40 cellular contexts compared by ENCODE assay signal in genomic region chr6:163048345-163048744, GRCh38.
"Had no signal": no experiment of that assay in that cellular context is flagged by ENCODE, and none has a peak within 500 bp of the region (broad histone marks: within the 10 kb centered on the region; RNA-seq: fewer than 3 reads in every experiment).

No MANE protein-coding gene starts in this region.

- H3K4me3 ChIP-seq: adrenal gland, ascending aorta, body of pancreas, breast epithelium, cardiac muscle cell had no signal

- ATAC-seq: activated naive CD4-positive, alpha-beta T cell treated with anti-CD3 and anti-CD28 coated beads, Interleukin-2, amount 50 U/mL, for 72 hours; activated naive CD8-positive, alpha-beta T cell treated with anti-CD3 and anti-CD28 coated beads, Interleukin-2, amount 50 U/mL, for 24 hours; activated T-cell treated with anti-CD3 and anti-CD28 coated beads, Interleukin-2, amount 50 U/mL, for 4 hours; activated T-cell treated with anti-CD3 and anti-CD28 coated beads, Interleukin-2, amount 50 U/mL, for 72 hours; activated T-helper 17 cell treated with anti-CD3 and anti-CD28 coated beads, Interleukin-2, amount 50 U/mL, for 72 hours; body of pancreas had no signal

- H3K9me3 ChIP-seq: adrenal gland, ascending aorta, body of pancreas, breast epithelium had no signal

- FAIRE-seq: astrocyte, bronchial epithelial cell had no signal

- H3K27ac ChIP-seq: adrenal gland, ascending aorta, body of pancreas, brain microvascular endothelial cell, breast epithelium, cardiac muscle cell had no signal

- H3K4me1 ChIP-seq: adrenal gland, ascending aorta, body of pancreas, breast epithelium had no signal

- H3K4me3 Mint-ChIP-seq: activated naive CD4-positive, alpha-beta T cell treated with anti-CD3 and anti-CD28 coated beads for 36 hours; activated naive CD4-positive, alpha-beta T cell treated with anti-CD3 and anti-CD28 coated beads, Interleukin-2, amount 10 ng/mL, durations not matched to agents 7 days and 5 days; activated naive CD4-positive, alpha-beta T cell treated with anti-CD3 and anti-CD28 coated beads, Interleukin-2, amount 50 U/mL, for 24 hours; activated naive CD8-positive, alpha-beta T cell; activated naive CD8-positive, alpha-beta T cell treated with anti-CD3 and anti-CD28 coated beads for 36 hours; activated naive CD8-positive, alpha-beta T cell treated with anti-CD3 and anti-CD28 coated beads, Interleukin-2, amount 10 ng/mL, durations not matched to agents 7 days and 5 days; activated naive CD8-positive, alpha-beta T cell treated with anti-CD3 and anti-CD28 coated beads, Interleukin-2, amount 50 U/mL, for 24 hours; activated T-cell treated with anti-CD3 and anti-CD28 coated beads, Interleukin-2, amount 50 U/mL, for 24 hours; activated T-cell treated with anti-CD3 and anti-CD28 coated beads, Interleukin-2, amount 50 U/mL, for 4 hours; activated T-cell treated with anti-CD3 and anti-CD28 coated beads, Interleukin-2, amount 50 U/mL, for 72 hours; activated T-helper 1 cell treated with anti-CD3 and anti-CD28 coated beads, Interleukin-12 subunit alpha, Interleukin-12 subunit beta, Interleukin-2, Interleukin-4 antibody, amounts not matched to agents 30 ng/mL and 10 ng/mL and 1 ng/mL, durations not matched to agents 14 hours and 24 hours and 36 hours; activated T-helper 17 cell treated with anti-CD3 and anti-CD28 coated beads, Interleukin-2, amount 50 U/mL, for 72 hours; brain; central memory CD8-positive, alpha-beta T cell had no signal

- H3K27me3 ChIP-seq: adrenal gland, ascending aorta, body of pancreas, brain microvascular endothelial cell, breast epithelium, cardiac muscle cell had no signal

- H3K27ac Mint-ChIP-seq: activated naive CD4-positive, alpha-beta T cell treated with anti-CD3 and anti-CD28 coated beads for 36 hours; activated naive CD4-positive, alpha-beta T cell treated with anti-CD3 and anti-CD28 coated beads, Interleukin-2, amount 10 ng/mL, durations not matched to agents 7 days and 5 days; activated naive CD4-positive, alpha-beta T cell treated with anti-CD3 and anti-CD28 coated beads, Interleukin-2, amount 50 U/mL, for 24 hours; activated naive CD4-positive, alpha-beta T cell treated with anti-CD3 and anti-CD28 coated beads, Interleukin-2, amount 50 U/mL, for 72 hours; activated naive CD8-positive, alpha-beta T cell; activated naive CD8-positive, alpha-beta T cell treated with anti-CD3 and anti-CD28 coated beads for 36 hours; activated naive CD8-positive, alpha-beta T cell treated with anti-CD3 and anti-CD28 coated beads, Interleukin-2, amount 10 ng/mL, durations not matched to agents 7 days and 5 days; activated naive CD8-positive, alpha-beta T cell treated with anti-CD3 and anti-CD28 coated beads, Interleukin-2, amount 50 U/mL, for 24 hours; activated T-cell treated with anti-CD3 and anti-CD28 coated beads, Interleukin-2, amount 50 U/mL, for 24 hours; activated T-cell treated with anti-CD3 and anti-CD28 coated beads, Interleukin-2, amount 50 U/mL, for 72 hours; activated T-helper 1 cell treated with anti-CD3 and anti-CD28 coated beads, Interleukin-12 subunit alpha, Interleukin-12 subunit beta, Interleukin-2, Interleukin-4 antibody, amounts not matched to agents 30 ng/mL and 10 ng/mL and 1 ng/mL, durations not matched to agents 14 hours and 24 hours and 36 hours; activated T-helper 17 cell treated with anti-CD3 and anti-CD28 coated beads, Interleukin-2, amount 50 U/mL, for 72 hours; activated T-helper 2 cell treated with anti-CD3 and anti-CD28 coated beads, Interferon-gamma antibody, Interleukin-2, Interleukin-4, amounts not matched to agents 10 μg/mL and 5 μg/mL and 100 μg/mL, durations not matched to agents 14 hours and 24 hours and 36 hours; brain had no signal

- DNase-seq: activated effector memory CD4-positive, alpha-beta T cell treated with anti-CD3 and anti-CD28 coated beads, Interleukin-2, amount 50 U/mL, for 16 hours; activated effector memory CD4-positive, alpha-beta T cell treated with Interleukin-2 at 50 U/mL for 16 hours; activated gamma-delta T cell; activated gamma-delta T cell treated with Interleukin-2 at 50 U/mL for 16 hours; activated naive CD4-positive, alpha-beta T cell; activated naive CD4-positive, alpha-beta T cell treated with anti-CD3 and anti-CD28 coated beads for 36 hours; activated naive CD4-positive, alpha-beta T cell treated with anti-CD3 and anti-CD28 coated beads, Interleukin-2, amount 10 ng/mL, durations not matched to agents 7 days and 5 days; activated naive CD4-positive, alpha-beta T cell treated with anti-CD3 and anti-CD28 coated beads, Interleukin-2, amount 50 U/mL, for 16 hours; activated naive CD4-positive, alpha-beta T cell treated with Interleukin-2 at 50 U/mL for 16 hours; activated naive CD8-positive, alpha-beta T cell treated with anti-CD3 and anti-CD28 coated beads for 36 hours; activated naive CD8-positive, alpha-beta T cell treated with anti-CD3 and anti-CD28 coated beads, Interleukin-2, amount 10 ng/mL, durations not matched to agents 7 days and 5 days; activated naive CD8-positive, alpha-beta T cell treated with anti-CD3 and anti-CD28 coated beads, Interleukin-2, amount 50 U/mL, for 24 hours; activated T-cell treated with anti-CD3 and anti-CD28 coated beads, Interleukin-2, amount 50 U/mL, for 1 hour; activated T-cell treated with anti-CD3 and anti-CD28 coated beads, Interleukin-2, amount 50 U/mL, for 24 hours; activated T-cell treated with anti-CD3 and anti-CD28 coated beads, Interleukin-2, amount 50 U/mL, for 4 hours; activated T-cell treated with anti-CD3 and anti-CD28 coated beads, Interleukin-2, amount 50 U/mL, for 48 hours; activated T-cell treated with anti-CD3 and anti-CD28 coated beads, Interleukin-2, amount 50 U/mL, for 72 hours; adrenal gland; amniotic stem cell; amygdala; anterior cingulate cortex; aorta; body of pancreas; brain microvascular endothelial cell; caudate nucleus; central memory CD4-positive, alpha-beta T cell; cerebellar nuclear complex had no signal

- H3K36me3 Mint-ChIP-seq: activated naive CD4-positive, alpha-beta T cell treated with anti-CD3 and anti-CD28 coated beads, Interleukin-2, amount 10 ng/mL, durations not matched to agents 7 days and 5 days; activated naive CD4-positive, alpha-beta T cell treated with anti-CD3 and anti-CD28 coated beads, Interleukin-2, amount 50 U/mL, for 24 hours; activated naive CD8-positive, alpha-beta T cell; activated naive CD8-positive, alpha-beta T cell treated with anti-CD3 and anti-CD28 coated beads, Interleukin-2, amount 10 ng/mL, durations not matched to agents 7 days and 5 days had no signal

- H3K36me3 ChIP-seq: adrenal gland, ascending aorta, brain microvascular endothelial cell, breast epithelium, cardiac muscle cell had no signal

- H3K27me3 Mint-ChIP-seq: activated naive CD4-positive, alpha-beta T cell treated with anti-CD3 and anti-CD28 coated beads, Interleukin-2, amount 10 ng/mL, durations not matched to agents 7 days and 5 days; activated naive CD4-positive, alpha-beta T cell treated with anti-CD3 and anti-CD28 coated beads, Interleukin-2, amount 50 U/mL, for 24 hours; activated naive CD8-positive, alpha-beta T cell; activated naive CD8-positive, alpha-beta T cell treated with anti-CD3 and anti-CD28 coated beads for 36 hours; activated naive CD8-positive, alpha-beta T cell treated with anti-CD3 and anti-CD28 coated beads, Interleukin-2, amount 10 ng/mL, durations not matched to agents 7 days and 5 days; activated naive CD8-positive, alpha-beta T cell treated with anti-CD3 and anti-CD28 coated beads, Interleukin-2, amount 50 U/mL, for 24 hours; activated T-cell treated with anti-CD3 and anti-CD28 coated beads, Interleukin-2, amount 50 U/mL, for 24 hours; central memory CD8-positive, alpha-beta T cell had no signal

- H3K4me1 Mint-ChIP-seq: activated naive CD4-positive, alpha-beta T cell treated with anti-CD3 and anti-CD28 coated beads, Interleukin-2, amount 10 ng/mL, durations not matched to agents 7 days and 5 days; activated naive CD4-positive, alpha-beta T cell treated with anti-CD3 and anti-CD28 coated beads, Interleukin-2, amount 50 U/mL, for 24 hours; activated naive CD8-positive, alpha-beta T cell treated with anti-CD3 and anti-CD28 coated beads for 36 hours; activated naive CD8-positive, alpha-beta T cell treated with anti-CD3 and anti-CD28 coated beads, Interleukin-2, amount 10 ng/mL, durations not matched to agents 7 days and 5 days; activated naive CD8-positive, alpha-beta T cell treated with anti-CD3 and anti-CD28 coated beads, Interleukin-2, amount 50 U/mL, for 24 hours; activated T-helper 17 cell treated with anti-CD3 and anti-CD28 coated beads, Interleukin-2, amount 50 U/mL, for 72 hours; central memory CD8-positive, alpha-beta T cell had no signal
